In genomic region chr1:41418868-41419583, GRCh38 we compare ENCODE assay signal across 9 cellular contexts. TPM values are rescaled to one million over a fixed set of nuclear protein-coding genes. Genes with fewer than 3 reads are reported as not detected.
DNase-seq lines count a peak whose midpoint lies in the region; ATAC-seq and TF ChIP-seq lines count a peak whose summit lies in the region.
"Had no signal": no experiment of that assay in that cellular context is flagged by ENCODE, and none has a peak within 500 bp of the region (broad histone marks: within the 10 kb centered on the region; RNA-seq: fewer than 3 reads in every experiment).

No MANE protein-coding gene starts in this region.

- DNase-seq in 8988T, result peak; percentile 82
- peak; percentile 94 for DNase-seq in LHCN-M2 (ENCODE audit: low read depth)
- peak; percentile 67 to 93 (median 83) for DNase-seq in body of pancreas
- DNase-seq in kidney tubule cell (ENCODE audit: low spot score), result peak; percentile 93
- DNase-seq in progenitor cell of endocrine pancreas (ENCODE audit: low spot score, unreplicated experiment), result no peak
- no peak for DNase-seq in activated naive CD8-positive, alpha-beta T cell treated with anti-CD3 and anti-CD28 coated beads, Interleukin-2, amount 50 U/mL, for 24 hours
- no peak for DNase-seq in UCSD-AML1 (lab: John Stamatoyannopoulos, UW; ENCODE audit: unreplicated experiment)

- H3K4me3 Mint-ChIP-seq in progenitor cell of endocrine pancreas (ENCODE audit: low read depth), result no peak overlapping the region
- no peak overlapping the region for H3K4me3 Mint-ChIP-seq in activated naive CD8-positive, alpha-beta T cell treated with anti-CD3 and anti-CD28 coated beads, Interleukin-2, amount 50 U/mL, for 24 hours
- H3K4me3 Mint-ChIP-seq: central memory CD8-positive, alpha-beta T cell had no signal

- H3K27ac Mint-ChIP-seq in progenitor cell of endocrine pancreas, result no peak overlapping the region
- no peak overlapping the region for H3K27ac Mint-ChIP-seq in activated naive CD8-positive, alpha-beta T cell treated with anti-CD3 and anti-CD28 coated beads, Interleukin-2, amount 50 U/mL, for 24 hours

- TF ChIP-seq CTCF in body of pancreas (IDR thresholded peaks at IDR 0.05), result peak in 3 of 7 experiments; percentile 14 to 20 (median 20)
- TF ChIP-seq CTCF in progenitor cell of endocrine pancreas (IDR thresholded peaks at IDR 0.05; ENCODE audit: unreplicated experiment), result no peak

- intact Hi-C loops in body of pancreas (cut with DNase I), result no loop called here

- no peaks in the 10 kb centered on the region for H3K9me3 Mint-ChIP-seq in progenitor cell of endocrine pancreas (ENCODE audit: low read depth)
- H3K9me3 Mint-ChIP-seq in activated naive CD8-positive, alpha-beta T cell treated with anti-CD3 and anti-CD28 coated beads, Interleukin-2, amount 50 U/mL, for 24 hours, result no peaks in the 10 kb centered on the region
- H3K9me3 Mint-ChIP-seq: central memory CD8-positive, alpha-beta T cell had no signal

- H3K9me3 ChIP-seq in body of pancreas, result no peaks in the 10 kb centered on the region

- 46 to 71% methylated on average over 7 to 16 of the region's 16 CpGs for WGBS in body of pancreas, 2 donors

- no peaks in the 10 kb centered on the region for H3K36me3 Mint-ChIP-seq in progenitor cell of endocrine pancreas (ENCODE audit: insufficient read depth)
- H3K36me3 Mint-ChIP-seq in activated naive CD8-positive, alpha-beta T cell treated with anti-CD3 and anti-CD28 coated beads, Interleukin-2, amount 50 U/mL, for 24 hours (ENCODE audit: low read depth), result no peaks in the 10 kb centered on the region

- no peak for TF ChIP-seq POLR2A in body of pancreas (IDR thresholded peaks at IDR 0.05)

- H3K27me3 ChIP-seq in body of pancreas, result no peaks in the 10 kb centered on the region

- H3K4me3 ChIP-seq in body of pancreas, result no peak overlapping the region

- ATAC-seq in body of pancreas, result peak; percentile 84
- ATAC-seq in activated naive CD8-positive, alpha-beta T cell treated with anti-CD3 and anti-CD28 coated beads, Interleukin-2, amount 50 U/mL, for 24 hours, result no peak
- no peak for ATAC-seq in GM21390 (IDR thresholded peaks at IDR 0.05; ENCODE audit: unreplicated experiment)

- peaks cover 2% of the 10 kb centered on the region for H3K4me1 Mint-ChIP-seq in progenitor cell of endocrine pancreas (ENCODE audit: low read depth)
- H3K4me1 Mint-ChIP-seq in activated naive CD8-positive, alpha-beta T cell treated with anti-CD3 and anti-CD28 coated beads, Interleukin-2, amount 50 U/mL, for 24 hours, result no peaks in the 10 kb centered on the region
- H3K4me1 Mint-ChIP-seq: central memory CD8-positive, alpha-beta T cell had no signal

- peak overlapping the region; percentile 57 to 83 (median 78) for H3K27ac ChIP-seq in body of pancreas

- peaks cover 18% of the 10 kb centered on the region for H3K4me1 ChIP-seq in body of pancreas

- H3K27me3 Mint-ChIP-seq in progenitor cell of endocrine pancreas, result peaks cover 17% of the 10 kb centered on the region
- H3K27me3 Mint-ChIP-seq in activated naive CD8-positive, alpha-beta T cell treated with anti-CD3 and anti-CD28 coated beads, Interleukin-2, amount 50 U/mL, for 24 hours, result peaks cover 2% of the 10 kb centered on the region

- H3K36me3 ChIP-seq in body of pancreas (replicated peaks in 1 of 2; ENCODE audit: insufficient read depth in 1 of 2, low read depth in 2 of 2), result no peaks in the 10 kb centered on the region

RNA-seq across cellular contexts. Expression of gene FOXO6, which starts 57.8 kb away (rescaled TPM):
- 0.19 and 0.23 TPM in 2 replicates for total RNA-seq in LHCN-M2 (2014; rRNA removed)
- 0.19 TPM for polyA plus RNA-seq in LHCN-M2 (2012)
- total RNA-seq in body of pancreas, result 1 to 10 TPM; 1.0 to 2.3 TPM
- total RNA-seq in progenitor cell of endocrine pancreas, result 2.8 and 2.9 TPM in 2 replicates

Comparison
In these comparisons a context has a peak if more than half of its experiments do, and no peak if none do; other contexts are left out.
1. DNase-seq: peak in 8988T (single experiment), LHCN-M2 (single experiment), body of pancreas (4 of 4) and kidney tubule cell (single experiment); none in progenitor cell of endocrine pancreas (single experiment), activated naive CD8-positive, alpha-beta T cell treated with anti-CD3 and anti-CD28 coated beads, Interleukin-2, amount 50 U/mL, for 24 hours (single experiment) and UCSD-AML1 (single experiment).